In genomic region chr10:23376175-23376787, GRCh38 we compare ENCODE assay signal across 1 cellular context.
TF ChIP-seq lines count a peak whose summit lies in the region.

No MANE protein-coding gene starts in this region.

TF ChIP-seq in GM12878, 131 proteins besides CTCF, POLR2A, EP300 and RAD21:
- TF ChIP-seq NRF1 (conservative IDR thresholded peaks at IDR 0.05; ENCODE audit: low read depth, low read length) (no peak), POLR2AphosphoS2 (IDR thresholded peaks at IDR 0.05; ENCODE audit: low read depth, low read length) (no peak), NFXL1 (IDR thresholded peaks at IDR 0.05; ENCODE audit: borderline replicate concordance) (no peak), POU2F2 (IDR thresholded peaks at IDR 0.05; ENCODE audit: borderline replicate concordance, low read depth, low read length) (no peak), SPI1 (IDR thresholded peaks at IDR 0.05; ENCODE audit: borderline replicate concordance, insufficient read depth, low read depth, low read length) (peak; percentile 26; the same call in 1 of the 2 replicates), PML (IDR thresholded peaks at IDR 0.05; ENCODE audit: low read length) (no peak), ATF7 (IDR thresholded peaks at IDR 0.05; ENCODE audit: low read depth) (peak; percentile 84), MTA2 (IDR thresholded peaks at IDR 0.05; ENCODE audit: low read depth) (no peak), SIX5 (IDR thresholded peaks at IDR 0.05; ENCODE audit: low read depth, low read length, severe bottlenecking) (no peak)
